In the genomic region with DNA sequence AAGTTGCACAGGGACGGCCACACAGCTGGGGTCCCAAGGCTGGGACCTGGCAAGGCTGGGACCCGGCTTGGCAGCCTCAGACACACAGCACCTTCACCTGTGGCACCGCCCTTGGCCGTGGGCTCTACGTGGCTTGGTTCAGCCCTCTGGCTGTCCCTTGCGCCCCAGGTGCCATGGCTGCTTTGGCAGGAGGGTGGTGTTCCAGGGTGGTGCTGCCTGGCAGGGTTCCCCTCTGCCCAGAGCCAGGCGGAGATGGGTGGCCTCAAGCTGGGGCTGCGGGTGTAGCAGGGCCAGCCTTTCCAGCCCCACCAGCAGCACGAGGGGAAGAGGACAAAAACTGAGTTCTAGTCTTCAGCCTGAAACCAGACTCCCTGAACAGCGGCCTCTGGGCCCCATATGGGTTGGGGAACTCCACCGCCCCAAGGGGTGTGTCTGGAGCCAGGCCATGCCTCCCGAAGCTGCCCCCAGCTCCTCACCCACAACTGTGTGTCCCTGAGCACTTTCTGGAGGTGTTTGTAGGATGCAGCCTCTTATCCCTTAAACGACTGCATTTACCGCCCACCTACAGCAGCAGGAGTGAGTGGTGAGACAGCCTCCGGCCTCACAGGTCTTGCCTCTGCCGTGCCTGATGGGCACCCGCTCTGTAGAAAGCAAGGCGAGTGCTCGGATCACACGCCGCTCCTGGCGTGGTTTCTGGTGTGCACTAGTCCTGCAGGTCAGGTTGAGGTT, we compare ENCODE assay signal across 15 cellular contexts.
DNase-seq lines count a peak whose midpoint lies in the region; ATAC-seq and TF ChIP-seq lines count a peak whose summit lies in the region.
"Had no signal": no experiment of that assay in that cellular context is flagged by ENCODE, and none has a peak within 500 bp of the region (broad histone marks: within the 10 kb centered on the region; RNA-seq: fewer than 3 reads in every experiment).

No MANE protein-coding gene starts in this region.

- H3K4me3 ChIP-seq in NB4 (ENCODE audit: low read depth, low read length) (peak overlapping the region; percentile 3), esophagus muscularis mucosa (no peak overlapping the region), brain microvascular endothelial cell (ENCODE audit: low read depth, low read length) (no peak overlapping the region)
- H3K4me3 ChIP-seq: upper lobe of left lung had no signal

- TF ChIP-seq CTCF in NB4 (IDR thresholded peaks at IDR 0.05; ENCODE audit: low read depth, low read length): no peak
- TF ChIP-seq CTCF in esophagus muscularis mucosa (IDR thresholded peaks at IDR 0.05): no peak
- no peak for TF ChIP-seq CTCF in brain microvascular endothelial cell (IDR thresholded peaks at IDR 0.05; ENCODE audit: low read depth, low read length, missing control alignments)

- H3K36me3 Mint-ChIP-seq in activated T-cell treated with anti-CD3 and anti-CD28 coated beads, Interleukin-2, amount 50 U/mL, for 24 hours (ENCODE audit: low read depth): no peaks in the 10 kb centered on the region

- TF ChIP-seq POLR2A in NB4 (IDR thresholded peaks at IDR 0.05; ENCODE audit: extremely low read depth, insufficient read length) (no peak), esophagus muscularis mucosa (IDR thresholded peaks at IDR 0.05; ENCODE audit: low read depth) (no peak)

- H3K27ac Mint-ChIP-seq in activated T-cell treated with anti-CD3 and anti-CD28 coated beads, Interleukin-2, amount 50 U/mL, for 24 hours: peak overlapping the region; percentile 92

- H3K9me3 ChIP-seq in esophagus muscularis mucosa: no peaks in the 10 kb centered on the region
- H3K9me3 ChIP-seq: upper lobe of left lung had no signal

- H3K27ac ChIP-seq in esophagus muscularis mucosa (replicated peaks in 1 of 4) (peak overlapping the region; percentile 85 to 87 (median 86)), brain microvascular endothelial cell (no peak overlapping the region)

- no peak overlapping the region for H3K4me3 Mint-ChIP-seq in activated T-cell treated with anti-CD3 and anti-CD28 coated beads, Interleukin-2, amount 50 U/mL, for 24 hours

- peaks cover 18 to 71% (median 65%) of the 10 kb centered on the region in 4 donors for H3K4me1 ChIP-seq in esophagus muscularis mucosa

- H3K4me1 Mint-ChIP-seq in activated T-cell treated with anti-CD3 and anti-CD28 coated beads, Interleukin-2, amount 50 U/mL, for 24 hours (ENCODE audit: low read depth): peaks cover 26% of the 10 kb centered on the region

- peak; percentile 37 for DNase-seq in activated T-cell treated with anti-CD3 and anti-CD28 coated beads, Interleukin-2, amount 50 U/mL, for 24 hours
- DNase-seq in activated T-cell treated with anti-CD3 and anti-CD28 coated beads, Interleukin-2, amount 50 U/mL, for 1 hour: no peak
- DNase-seq in NB4 (ENCODE audit: low read depth) (peak; percentile 78), esophagus muscularis mucosa (ENCODE audit: extremely low spot score) (no peak), brain microvascular endothelial cell (no peak), NCI-H1092 treated with DMSO at 0.1 percent for 48 hours (lab: John Stamatoyannopoulos, UW) (no peak)
- peak; percentile 24 for DNase-seq in stimulated activated naive CD8-positive, alpha-beta T cell treated with anti-CD3 and anti-CD28 coated beads, Interleukin-15, Interleukin-2, amounts not matched to agents 100 U/mL and 50 U/mL, for 24 hours
- DNase-seq: DMS53, midbrain, NCI-H1694, NCI-H774, RPMI8226, T-helper 9 cell, upper lobe of left lung had no signal

- ATAC-seq in stimulated activated naive CD8-positive, alpha-beta T cell treated with anti-CD3 and anti-CD28 coated beads, Interleukin-15, Interleukin-2, amounts not matched to agents 100 U/mL and 50 U/mL, for 24 hours: peak; percentile 32
- ATAC-seq in GM19397 (IDR thresholded peaks at IDR 0.05; ENCODE audit: unreplicated experiment): no peak

- 84% methylated on average over 21 of the region's 22 CpGs for WGBS in esophagus muscularis mucosa

- H3K36me3 ChIP-seq in esophagus muscularis mucosa (peaks cover 0 to 25% (median 4%) of the 10 kb centered on the region in 4 donors), brain microvascular endothelial cell (replicated peaks) (no peaks in the 10 kb centered on the region)
- H3K36me3 ChIP-seq: upper lobe of left lung had no signal

- H3K27me3 ChIP-seq in esophagus muscularis mucosa (no peaks in the 10 kb centered on the region), brain microvascular endothelial cell (replicated peaks) (peaks cover 37% of the 10 kb centered on the region)
- H3K27me3 ChIP-seq: upper lobe of left lung had no signal

- in situ Hi-C loops in brain microvascular endothelial cell (cut with HindIII; ENCODE audit: low pct_ligation_motif_present, low sequenced_read_pairs): no loop called here

- TF ChIP-seq EP300 in esophagus muscularis mucosa (IDR thresholded peaks at IDR 0.05): no peak

- intact Hi-C loops in esophagus muscularis mucosa (cut with DNase I): loop anchor here (5.0 kb wide), 1 partner anchor 93 kb away; the partner anchor contains the start of gene PDE9A

- H3K27me3 Mint-ChIP-seq in activated T-cell treated with anti-CD3 and anti-CD28 coated beads, Interleukin-2, amount 50 U/mL, for 24 hours: no peaks in the 10 kb centered on the region

- no peaks in the 10 kb centered on the region for H3K9me3 Mint-ChIP-seq in activated T-cell treated with anti-CD3 and anti-CD28 coated beads, Interleukin-2, amount 50 U/mL, for 24 hours

Comparison
In these comparisons a context has a peak if more than half of its experiments do, and no peak if none do; other contexts are left out.
1. DNase-seq: peak in activated T-cell treated with anti-CD3 and anti-CD28 coated beads, Interleukin-2, amount 50 U/mL, for 24 hours (single experiment), NB4 (single experiment) and stimulated activated naive CD8-positive, alpha-beta T cell treated with anti-CD3 and anti-CD28 coated beads, Interleukin-15, Interleukin-2, amounts not matched to agents 100 U/mL and 50 U/mL, for 24 hours (single experiment); none in activated T-cell treated with anti-CD3 and anti-CD28 coated beads, Interleukin-2, amount 50 U/mL, for 1 hour (single experiment), esophagus muscularis mucosa (single experiment), brain microvascular endothelial cell (single experiment) and NCI-H1092 treated with DMSO at 0.1 percent for 48 hours (single experiment).